ENCODE assay signal across 28 cellular contexts in genomic region chr2:219381448-219381847, GRCh38. TPM values are rescaled to one million over a fixed set of nuclear protein-coding genes. Genes with fewer than 3 reads are reported as not detected.
"Had no signal": no experiment of that assay in that cellular context is flagged by ENCODE, and none has a peak within 500 bp of the region (broad histone marks: within the 10 kb centered on the region; RNA-seq: fewer than 3 reads in every experiment).

No MANE protein-coding gene starts in this region.

- H3K9me3 ChIP-seq: adrenal gland, body of pancreas, breast epithelium, SJSA1, SK-N-SH had no signal

- H3K36me3 ChIP-seq: breast epithelium had no signal

- DNase-seq: activated CD4-positive, alpha-beta memory T cell treated with anti-CD3 and anti-CD28 coated beads for 36 hours; activated CD4-positive, alpha-beta T cell treated with anti-CD3 and anti-CD28 coated beads for 36 hours; activated CD4-positive, alpha-beta T cell treated with anti-CD3 and anti-CD28 coated beads, Interleukin-2, amount 10 ng/mL, durations not matched to agents 7 days and 5 days; activated CD8-positive, alpha-beta memory T cell treated with anti-CD3 and anti-CD28 coated beads, Interleukin-2, amount 10 ng/mL, durations not matched to agents 7 days and 5 days; activated CD8-positive, alpha-beta memory T cell treated with anti-CD3 and anti-CD28 coated beads, Interleukin-2, amount 50 U/mL, for 48 hours; activated gamma-delta T cell treated with Interleukin-2 at 50 U/mL for 16 hours; activated naive CD4-positive, alpha-beta T cell treated with anti-CD3 and anti-CD28 coated beads for 36 hours; adrenal gland; body of pancreas; caudate nucleus; NCI-H1105; NCI-H1436; NCI-H1694; NCI-H1930; NCI-H345; NCI-H524 treated with DMSO at 0.1 percent for 48 hours; SHP77 treated with DMSO at 0.1 percent for 48 hours; SK-N-SH had no signal

- FAIRE-seq: astrocyte had no signal

- H3K4me2 ChIP-seq: SK-N-SH had no signal

- H3K27me3 ChIP-seq: adrenal gland, body of pancreas, breast epithelium, SJSA1 had no signal

- H3K4me3 ChIP-seq: adrenal gland, body of pancreas, breast epithelium, SJSA1 had no signal

- ATAC-seq: activated CD4-positive, alpha-beta T cell treated with anti-CD3 and anti-CD28 coated beads for 36 hours; activated CD4-positive, CD25-positive, alpha-beta regulatory T cell treated with anti-CD3 and anti-CD28 coated beads, Interleukin-2, amount 50 U/mL, for 24 hours; activated CD8-positive, alpha-beta memory T cell treated with anti-CD3 and anti-CD28 coated beads, Interleukin-2, amount 10 ng/mL, durations not matched to agents 7 days and 5 days; activated naive CD4-positive, alpha-beta T cell treated with anti-CD3 and anti-CD28 coated beads, Interleukin-2, amount 50 U/mL, for 72 hours; body of pancreas; Panc1; WTC11 had no signal

- H3K9ac ChIP-seq: SK-N-SH had no signal

- H3K27ac ChIP-seq: adrenal gland, body of pancreas, breast epithelium, SJSA1 had no signal

RNA-seq across cellular contexts. Expression of gene DES, which starts 36.7 kb away (rescaled TPM):
- total RNA-seq: activated CD4-positive, alpha-beta memory T cell treated with anti-CD3 and anti-CD28 coated beads for 36 hours; activated CD4-positive, alpha-beta T cell treated with anti-CD3 and anti-CD28 coated beads for 36 hours; activated CD4-positive, alpha-beta T cell treated with anti-CD3 and anti-CD28 coated beads, Interleukin-2, amount 10 ng/mL, durations not matched to agents 7 days and 5 days; activated CD8-positive, alpha-beta memory T cell treated with anti-CD3 and anti-CD28 coated beads, Interleukin-2, amount 10 ng/mL, durations not matched to agents 7 days and 5 days; activated naive CD4-positive, alpha-beta T cell treated with anti-CD3 and anti-CD28 coated beads for 36 hours; activated naive CD4-positive, alpha-beta T cell treated with anti-CD3 and anti-CD28 coated beads, Interleukin-2, amount 50 U/mL, for 72 hours; MCF 10A had no signal

RNA-seq across cellular contexts. Expression of gene RESP18, which starts 48.9 kb away (rescaled TPM):
- total RNA-seq: activated CD4-positive, alpha-beta memory T cell treated with anti-CD3 and anti-CD28 coated beads for 36 hours; activated CD4-positive, alpha-beta T cell treated with anti-CD3 and anti-CD28 coated beads for 36 hours; activated CD4-positive, alpha-beta T cell treated with anti-CD3 and anti-CD28 coated beads, Interleukin-2, amount 10 ng/mL, durations not matched to agents 7 days and 5 days; activated CD8-positive, alpha-beta memory T cell treated with anti-CD3 and anti-CD28 coated beads, Interleukin-2, amount 10 ng/mL, durations not matched to agents 7 days and 5 days; activated naive CD4-positive, alpha-beta T cell treated with anti-CD3 and anti-CD28 coated beads for 36 hours; activated naive CD4-positive, alpha-beta T cell treated with anti-CD3 and anti-CD28 coated beads, Interleukin-2, amount 50 U/mL, for 72 hours; adrenal gland; astrocyte; body of pancreas; breast epithelium; MCF 10A; NCI-H460; RPMI7951; SJSA1; WTC11 had no signal
- polyA plus RNA-seq: adrenal gland, SK-N-SH had no signal
